ENCODE assay signal across 1 cellular context in the genomic region with DNA sequence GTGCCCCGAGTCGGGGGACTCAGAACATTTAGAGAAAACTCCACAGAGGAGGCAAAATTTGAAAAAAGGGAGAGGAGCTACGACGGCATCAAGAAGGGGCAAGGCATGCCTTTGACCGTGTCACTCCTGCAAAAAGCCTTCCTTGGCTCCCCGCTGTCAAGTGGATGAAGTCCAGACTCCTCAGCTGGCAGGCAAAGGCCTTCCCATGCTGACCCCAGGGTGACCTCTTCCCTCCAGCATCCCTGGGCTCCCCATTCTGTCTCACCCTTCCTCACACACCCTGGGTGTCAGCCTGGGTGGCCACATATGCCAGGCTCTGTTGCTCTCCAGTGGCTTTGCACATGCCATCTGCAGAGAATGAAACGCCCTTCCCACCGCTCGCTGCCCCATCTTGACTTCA.
TF ChIP-seq lines count a peak whose summit lies in the region.

No MANE protein-coding gene starts in this region.

TF ChIP-seq in H1, 55 proteins besides CTCF, POLR2A, EP300 and RAD21:
- TF ChIP-seq, protein P1, sequence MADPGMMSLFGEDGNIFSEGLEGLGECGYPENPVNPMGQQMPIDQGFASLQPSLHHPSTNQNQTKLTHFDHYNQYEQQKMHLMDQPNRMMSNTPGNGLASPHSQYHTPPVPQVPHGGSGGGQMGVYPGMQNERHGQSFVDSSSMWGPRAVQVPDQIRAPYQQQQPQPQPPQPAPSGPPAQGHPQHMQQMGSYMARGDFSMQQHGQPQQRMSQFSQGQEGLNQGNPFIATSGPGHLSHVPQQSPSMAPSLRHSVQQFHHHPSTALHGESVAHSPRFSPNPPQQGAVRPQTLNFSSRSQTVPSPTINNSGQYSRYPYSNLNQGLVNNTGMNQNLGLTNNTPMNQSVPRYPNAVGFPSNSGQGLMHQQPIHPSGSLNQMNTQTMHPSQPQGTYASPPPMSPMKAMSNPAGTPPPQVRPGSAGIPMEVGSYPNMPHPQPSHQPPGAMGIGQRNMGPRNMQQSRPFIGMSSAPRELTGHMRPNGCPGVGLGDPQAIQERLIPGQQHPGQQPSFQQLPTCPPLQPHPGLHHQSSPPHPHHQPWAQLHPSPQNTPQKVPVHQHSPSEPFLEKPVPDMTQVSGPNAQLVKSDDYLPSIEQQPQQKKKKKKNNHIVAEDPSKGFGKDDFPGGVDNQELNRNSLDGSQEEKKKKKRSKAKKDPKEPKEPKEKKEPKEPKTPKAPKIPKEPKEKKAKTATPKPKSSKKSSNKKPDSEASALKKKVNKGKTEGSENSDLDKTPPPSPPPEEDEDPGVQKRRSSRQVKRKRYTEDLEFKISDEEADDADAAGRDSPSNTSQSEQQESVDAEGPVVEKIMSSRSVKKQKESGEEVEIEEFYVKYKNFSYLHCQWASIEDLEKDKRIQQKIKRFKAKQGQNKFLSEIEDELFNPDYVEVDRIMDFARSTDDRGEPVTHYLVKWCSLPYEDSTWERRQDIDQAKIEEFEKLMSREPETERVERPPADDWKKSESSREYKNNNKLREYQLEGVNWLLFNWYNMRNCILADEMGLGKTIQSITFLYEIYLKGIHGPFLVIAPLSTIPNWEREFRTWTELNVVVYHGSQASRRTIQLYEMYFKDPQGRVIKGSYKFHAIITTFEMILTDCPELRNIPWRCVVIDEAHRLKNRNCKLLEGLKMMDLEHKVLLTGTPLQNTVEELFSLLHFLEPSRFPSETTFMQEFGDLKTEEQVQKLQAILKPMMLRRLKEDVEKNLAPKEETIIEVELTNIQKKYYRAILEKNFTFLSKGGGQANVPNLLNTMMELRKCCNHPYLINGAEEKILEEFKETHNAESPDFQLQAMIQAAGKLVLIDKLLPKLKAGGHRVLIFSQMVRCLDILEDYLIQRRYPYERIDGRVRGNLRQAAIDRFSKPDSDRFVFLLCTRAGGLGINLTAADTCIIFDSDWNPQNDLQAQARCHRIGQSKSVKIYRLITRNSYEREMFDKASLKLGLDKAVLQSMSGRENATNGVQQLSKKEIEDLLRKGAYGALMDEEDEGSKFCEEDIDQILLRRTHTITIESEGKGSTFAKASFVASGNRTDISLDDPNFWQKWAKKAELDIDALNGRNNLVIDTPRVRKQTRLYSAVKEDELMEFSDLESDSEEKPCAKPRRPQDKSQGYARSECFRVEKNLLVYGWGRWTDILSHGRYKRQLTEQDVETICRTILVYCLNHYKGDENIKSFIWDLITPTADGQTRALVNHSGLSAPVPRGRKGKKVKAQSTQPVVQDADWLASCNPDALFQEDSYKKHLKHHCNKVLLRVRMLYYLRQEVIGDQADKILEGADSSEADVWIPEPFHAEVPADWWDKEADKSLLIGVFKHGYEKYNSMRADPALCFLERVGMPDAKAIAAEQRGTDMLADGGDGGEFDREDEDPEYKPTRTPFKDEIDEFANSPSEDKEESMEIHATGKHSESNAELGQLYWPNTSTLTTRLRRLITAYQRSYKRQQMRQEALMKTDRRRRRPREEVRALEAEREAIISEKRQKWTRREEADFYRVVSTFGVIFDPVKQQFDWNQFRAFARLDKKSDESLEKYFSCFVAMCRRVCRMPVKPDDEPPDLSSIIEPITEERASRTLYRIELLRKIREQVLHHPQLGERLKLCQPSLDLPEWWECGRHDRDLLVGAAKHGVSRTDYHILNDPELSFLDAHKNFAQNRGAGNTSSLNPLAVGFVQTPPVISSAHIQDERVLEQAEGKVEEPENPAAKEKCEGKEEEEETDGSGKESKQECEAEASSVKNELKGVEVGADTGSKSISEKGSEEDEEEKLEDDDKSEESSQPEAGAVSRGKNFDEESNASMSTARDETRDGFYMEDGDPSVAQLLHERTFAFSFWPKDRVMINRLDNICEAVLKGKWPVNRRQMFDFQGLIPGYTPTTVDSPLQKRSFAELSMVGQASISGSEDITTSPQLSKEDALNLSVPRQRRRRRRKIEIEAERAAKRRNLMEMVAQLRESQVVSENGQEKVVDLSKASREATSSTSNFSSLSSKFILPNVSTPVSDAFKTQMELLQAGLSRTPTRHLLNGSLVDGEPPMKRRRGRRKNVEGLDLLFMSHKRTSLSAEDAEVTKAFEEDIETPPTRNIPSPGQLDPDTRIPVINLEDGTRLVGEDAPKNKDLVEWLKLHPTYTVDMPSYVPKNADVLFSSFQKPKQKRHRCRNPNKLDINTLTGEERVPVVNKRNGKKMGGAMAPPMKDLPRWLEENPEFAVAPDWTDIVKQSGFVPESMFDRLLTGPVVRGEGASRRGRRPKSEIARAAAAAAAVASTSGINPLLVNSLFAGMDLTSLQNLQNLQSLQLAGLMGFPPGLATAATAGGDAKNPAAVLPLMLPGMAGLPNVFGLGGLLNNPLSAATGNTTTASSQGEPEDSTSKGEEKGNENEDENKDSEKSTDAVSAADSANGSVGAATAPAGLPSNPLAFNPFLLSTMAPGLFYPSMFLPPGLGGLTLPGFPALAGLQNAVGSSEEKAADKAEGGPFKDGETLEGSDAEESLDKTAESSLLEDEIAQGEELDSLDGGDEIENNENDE (IDR thresholded peaks at IDR 0.05; ENCODE audit: insufficient replicate concordance, low read length), result no peak
- no peak for TF ChIP-seq TBP (IDR thresholded peaks at IDR 0.05; ENCODE audit: low read depth, low read length)
- no peak for TF ChIP-seq RFX5 (IDR thresholded peaks at IDR 0.05; ENCODE audit: borderline replicate concordance, low read depth, low read length)
- TF ChIP-seq SUZ12 (IDR thresholded peaks at IDR 0.05; ENCODE audit: low read length), result no peak
- no peak for TF ChIP-seq POU5F1 (IDR thresholded peaks at IDR 0.05; ENCODE audit: low read depth, low read length)
- TF ChIP-seq SRF (IDR thresholded peaks at IDR 0.05; ENCODE audit: low read depth, low read length), result no peak
TF ChIP-seq in H1: peak in this region for 0.
